In the genomic region with DNA sequence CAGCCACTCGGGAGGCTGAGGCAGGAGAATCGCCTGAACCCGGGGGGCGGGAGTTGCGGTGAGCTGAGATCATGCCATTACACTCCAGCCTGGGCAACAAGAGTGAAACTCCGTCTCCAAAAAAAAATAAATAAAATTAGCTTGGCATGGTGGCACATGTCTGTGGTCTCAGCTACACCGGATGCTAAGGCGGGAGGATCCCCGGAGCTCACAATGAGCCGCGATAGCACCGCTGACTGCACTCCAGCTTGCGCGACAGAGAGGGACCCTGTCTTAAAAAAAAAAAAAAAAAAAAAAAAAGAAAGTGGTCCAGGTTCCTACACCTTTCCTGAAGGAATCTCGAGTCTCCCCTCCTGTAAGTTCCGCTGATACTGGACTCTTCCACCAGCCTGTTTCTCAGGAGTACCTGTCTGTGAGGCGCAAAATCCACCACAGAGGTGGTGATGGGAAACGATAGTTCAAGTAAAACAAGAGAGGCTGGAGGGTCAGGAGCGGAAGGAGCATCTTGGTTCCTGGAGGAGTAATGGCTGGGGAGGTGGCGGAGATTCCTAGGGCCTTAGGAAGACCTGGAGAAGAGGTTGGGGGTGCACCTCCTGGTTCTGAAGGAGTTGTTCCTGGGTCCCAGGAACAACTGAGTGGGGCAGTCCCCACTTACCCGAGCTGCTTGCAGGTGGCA, we compare ENCODE assay signal across 9 cellular contexts. TPM values are rescaled to one million over a fixed set of nuclear protein-coding genes. Genes with fewer than 3 reads are reported as not detected.
DNase-seq lines count a peak whose midpoint lies in the region; ATAC-seq, FAIRE-seq and TF ChIP-seq lines count a peak whose summit lies in the region.
"Had no signal": no experiment of that assay in that cellular context is flagged by ENCODE, and none has a peak within 500 bp of the region (broad histone marks: within the 10 kb centered on the region; RNA-seq: fewer than 3 reads in every experiment).

No MANE protein-coding gene starts in this region.

- intact Hi-C loops in mammary epithelial cell (cut with micrococcal nuclease): loop anchor here (1.0 to 5.0 kb wide), 2 partner anchors 38 to 105 kb away; partner anchors contain the start of gene CA11

- TSS peak; percentile 80 for BruUV-seq in mammary epithelial cell (replicated peaks; lab: Mats Ljungman, UMichigan)

- dilution Hi-C loops in mammary epithelial cell (cut with HindIII; ENCODE audit: low sequenced_read_pairs): no loop called here

- no peak for TF ChIP-seq EP300 in A549 (IDR thresholded peaks at IDR 0.05)

- peak overlapping the region; percentile 47 for H3K4me3 ChIP-seq in A549
- peak overlapping the region; percentile 68 to 85 (median 81) for H3K4me3 ChIP-seq in mammary epithelial cell (replicated peaks in 1 of 3; ENCODE audit: insufficient read depth in 1 of 3, low read depth in 2 of 3, low read length in 3 of 3)
- peak overlapping the region; percentile 39 for H3K4me3 ChIP-seq in mesodermal cell (ENCODE audit: extremely low read depth, insufficient read depth, low read length, poor library complexity, severe bottlenecking)

- H3K4me1 Mint-ChIP-seq in HFFc6 (ENCODE audit: low read depth): 0 out of 2 replicates have a peak, but pooled peaks cover 5% of the 10 kb centered on the region

- peaks cover 36% of the 10 kb centered on the region for H3K4me1 ChIP-seq in A549
- H3K4me1 ChIP-seq in mammary epithelial cell (ENCODE audit: insufficient read depth, low read length): peaks cover 4% of the 10 kb centered on the region
- no peaks in the 10 kb centered on the region for H3K4me1 ChIP-seq in mesodermal cell (ENCODE audit: control insufficient read depth, insufficient read depth, low read length, poor library complexity, severe bottlenecking)

- peak overlapping the region; percentile 95 for H3K4me2 ChIP-seq in A549
- peak overlapping the region; percentile 87 for H3K4me2 ChIP-seq in mammary epithelial cell (ENCODE audit: insufficient read depth, low read depth, low read length)

- H3K9ac ChIP-seq in mammary epithelial cell (ENCODE audit: insufficient read depth, low read length): peak overlapping the region; percentile 69

- H3K79me2 ChIP-seq in mammary epithelial cell (ENCODE audit: insufficient read depth, low read length): peaks cover 43% of the 10 kb centered on the region

- H3K27ac Mint-ChIP-seq in HFFc6: no peak overlapping the region

- no peak for TF ChIP-seq RAD21 in A549 (conservative IDR thresholded peaks at IDR 0.05 in 1 of 2, IDR thresholded peaks at IDR 0.05 in 1 of 2)

- H3K9me3 ChIP-seq in A549 (no peaks in the 10 kb centered on the region), mammary epithelial cell (replicated peaks; ENCODE audit: insufficient read depth, low read length) (no peaks in the 10 kb centered on the region), mesodermal cell (ENCODE audit: control insufficient read depth, low read length) (no peaks in the 10 kb centered on the region)

- peak overlapping the region; percentile 76 for H2AFZ ChIP-seq in mammary epithelial cell (ENCODE audit: low read depth, low read length)

- peak overlapping the region; percentile 77 for H3K4me3 Mint-ChIP-seq in HFFc6

- in situ Hi-C loops in mammary epithelial cell (cut with MboI; ENCODE audit: low sequenced_read_pairs in 2 of 2): no loop called here

- no peak for TF ChIP-seq POLR2A in A549 (IDR thresholded peaks at IDR 0.05; ENCODE audit: low read length)

- H3K27ac ChIP-seq in A549 (peak overlapping the region; percentile 57 to 75; a peak in 5 of 6 replicates), mammary epithelial cell (ENCODE audit: insufficient read depth, low read depth, low read length) (peak overlapping the region; percentile 51), mesodermal cell (ENCODE audit: low read depth, low read length, severe bottlenecking) (no peak overlapping the region)

- FAIRE-seq in A549 (lab: Jason Lieb, UNC): no peak

- no peak for DNase-seq in A549 (ENCODE audit: low read depth in 1 of 2, low spot score in 1 of 2)
- no peak for DNase-seq in HFFc6
- DNase-seq in mammary epithelial cell: peak; percentile 31
- DNase-seq in DMS114 treated with DMSO at 0.1 percent for 48 hours (lab: John Stamatoyannopoulos, UW; ENCODE audit: unreplicated experiment): no peak
- DNase-seq in stimulated activated CD4-positive, alpha-beta T cell treated with anti-CD3 and anti-CD28 coated beads, Interleukin-2, amount 100 ng/mL, for 48 hours: no peak
- DNase-seq: Karpas-422 had no signal

- TF ChIP-seq CTCF in A549 (IDR thresholded peaks at IDR 0.05): no peak
- TF ChIP-seq CTCF in HFFc6 (IDR thresholded peaks at IDR 0.05): no peak
- no peak for TF ChIP-seq CTCF in mammary epithelial cell (conservative IDR thresholded peaks at IDR 0.05 in 1 of 2, IDR thresholded peaks at IDR 0.05 in 1 of 2; ENCODE audit: extremely low read depth in 1 of 2, insufficient read depth in 1 of 2, low read depth in 1 of 2, low read length in 2 of 2)

- no peaks in the 10 kb centered on the region for H3K27me3 ChIP-seq in mammary epithelial cell (ENCODE audit: insufficient read depth, low read length)

- 0 out of 6 replicates have a peak, but pooled peaks of 1 of the 2 experiments have one; percentile 3 for ATAC-seq in A549
- ATAC-seq in GM18517 (IDR thresholded peaks at IDR 0.05; ENCODE audit: unreplicated experiment): no peak
- ATAC-seq in HG03460 (IDR thresholded peaks at IDR 0.05; ENCODE audit: unreplicated experiment): no peak

- no peaks in the 10 kb centered on the region for H3K9me3 Mint-ChIP-seq in HFFc6

- peaks cover 3% of the 10 kb centered on the region for H3K36me3 ChIP-seq in mammary epithelial cell (ENCODE audit: insufficient read depth, low read length)
- H3K36me3 ChIP-seq in mesodermal cell (ENCODE audit: control insufficient read depth, insufficient read depth, low read length): no peaks in the 10 kb centered on the region

- H3K36me3 Mint-ChIP-seq in HFFc6 (ENCODE audit: low read depth): no peaks in the 10 kb centered on the region

- peaks cover 27% of the 10 kb centered on the region for H3K27me3 Mint-ChIP-seq in HFFc6 (ENCODE audit: insufficient read depth)

- no peaks in the 10 kb centered on the region for H4K20me1 ChIP-seq in mammary epithelial cell (ENCODE audit: insufficient read depth, low read length)

- POLR2A ChIA-PET in A549 (lab: Yijun Ruan, JAX): no interaction called here

- WGBS in A549 (ENCODE audit: missing lambda C conversion rate): 92% methylated on average over 21 of the region's 21 CpGs
- WGBS in mammary epithelial cell (ENCODE audit: low coverage, missing lambda C conversion rate): 2% methylated on average over 16 of the region's 21 CpGs
- 56 to 64% methylated on average over 16 to 18 of the region's 21 CpGs for WGBS in mesodermal cell (ENCODE audit: insufficient coverage in 2 of 2), 2 experiments

- CTCF ChIA-PET in A549 (lab: Yijun Ruan, JAX): interaction anchor here (1.2 to 1.8 kb wide), 5 partner anchors 22 to 248 kb away, joined by 3 to 6 read pairs (median 4); partner anchors contain the start of genes CA11 and HSD17B14
- CTCF ChIA-PET in mammary epithelial cell (lab: Charles Lee; ENCODE audit: low non-redundant PET): no interaction called here

RNA-seq across cellular contexts. Expression of gene FUT1, which starts 0.5 kb away (rescaled TPM):
- polyA plus RNA-seq in A549 (2011; rRNA removed): 1.4 and 1.5 TPM in 2 replicates
- 0.17 and 0.21 TPM in 2 replicates for polyA plus RNA-seq in A549 (2012; cell fraction: cytosol; rRNA removed)
- polyA plus RNA-seq in A549 (2012; cell fraction: nucleus; rRNA removed): 0.20 and 0.55 TPM in 2 replicates
- 0.05 to 0.13 TPM (median 0.09 TPM) in 3 replicates for polyA plus RNA-seq in A549 (2017; fragmentation: RNase III; extraction: RNeasy Plus Mini Kit Qiagen cat#74134 plus additional on column Dnase treatment)
- 1.0 and 1.1 TPM in 2 replicates for polyA minus RNA-seq in A549 (2011; rRNA and poly(A)+ RNA removed)
- total RNA-seq in HFFc6 (2021; fragmentation: NEBNext Ultra II Directional; extraction: Animal tissue kit (Norgen Biotek cat#: 25700)): under 1 TPM in 3 of 6 experiments, not detected in 3; 0.05 to 0.06 (median 0.05) TPM
- total RNA-seq in mammary epithelial cell: 10 to 100 TPM; 13.9 to 15.2 TPM
- polyA plus RNA-seq in mammary epithelial cell: 6.4 TPM
- polyA minus RNA-seq in mammary epithelial cell: 9.0 TPM
- polyA plus RNA-seq in mesodermal cell (2013, experiment 1 of 2): 1.6 TPM
- polyA plus RNA-seq in mesodermal cell (2013, experiment 2 of 2): 1.2 TPM

RNA-seq across cellular contexts. Expression of gene FGF21, which starts 3.4 kb away (rescaled TPM):
- polyA plus RNA-seq in A549 (2011; rRNA removed): 0.06 TPM in 1 of 2 replicates, not detected in the other
- not detected in 2 replicates for polyA plus RNA-seq in A549 (2012; cell fraction: cytosol; rRNA removed)
- polyA plus RNA-seq in A549 (2012; cell fraction: nucleus; rRNA removed): 0.16 TPM in 1 of 2 replicates, not detected in the other
- not detected in 3 replicates for polyA plus RNA-seq in A549 (2017; fragmentation: RNase III; extraction: RNeasy Plus Mini Kit Qiagen cat#74134 plus additional on column Dnase treatment)
- not detected in 2 replicates for polyA minus RNA-seq in A549 (2011; rRNA and poly(A)+ RNA removed)
- not detected for total RNA-seq in HFFc6 (2021; fragmentation: NEBNext Ultra II Directional; extraction: Animal tissue kit (Norgen Biotek cat#: 25700))
- not detected for total RNA-seq in mammary epithelial cell
- not detected for polyA plus RNA-seq in mammary epithelial cell
- not detected for polyA minus RNA-seq in mammary epithelial cell
- not detected for polyA plus RNA-seq in mesodermal cell (2013, experiment 1 of 2)
- 0.35 TPM for polyA plus RNA-seq in mesodermal cell (2013, experiment 2 of 2)

RNA-seq across cellular contexts. Expression of gene IZUMO1, which starts 5.3 kb away (rescaled TPM):
- polyA plus RNA-seq in A549 (2011; rRNA removed) (not detected in 2 replicates), A549 (2017; fragmentation: RNase III; extraction: RNeasy Plus Mini Kit Qiagen cat#74134 plus additional on column Dnase treatment) (not detected in 3 replicates), mammary epithelial cell (0.12 TPM)
- polyA plus RNA-seq in A549 (2012; cell fraction: cytosol; rRNA removed): not detected in 2 replicates
- 0.04 TPM in 1 of 2 replicates, not detected in the other for polyA plus RNA-seq in A549 (2012; cell fraction: nucleus; rRNA removed)
- polyA minus RNA-seq in A549 (2011; rRNA and poly(A)+ RNA removed): not detected in 2 replicates
- total RNA-seq in HFFc6 (2021; fragmentation: NEBNext Ultra II Directional; extraction: Animal tissue kit (Norgen Biotek cat#: 25700)): not detected
- 1 to 10 TPM in 1 of 2 donors, under 1 TPM in 1; 0.50 to 7.8 TPM for total RNA-seq in mammary epithelial cell
- polyA minus RNA-seq in mammary epithelial cell: not detected
- 0.55 TPM for polyA plus RNA-seq in mesodermal cell (2013, experiment 1 of 2)
- 0.20 TPM for polyA plus RNA-seq in mesodermal cell (2013, experiment 2 of 2)

RNA-seq across cellular contexts. Expression of gene RASIP1, which starts 11.6 kb away (rescaled TPM):
- polyA plus RNA-seq in A549 (2011; rRNA removed) (0.33 and 0.40 TPM in 2 replicates), A549 (2017; fragmentation: RNase III; extraction: RNeasy Plus Mini Kit Qiagen cat#74134 plus additional on column Dnase treatment) (0.36 to 0.62 TPM (median 0.45 TPM) in 3 replicates), mammary epithelial cell (5.0 TPM)
- 0.36 and 0.47 TPM in 2 replicates for polyA plus RNA-seq in A549 (2012; cell fraction: cytosol; rRNA removed)
- 0.69 and 0.83 TPM in 2 replicates for polyA plus RNA-seq in A549 (2012; cell fraction: nucleus; rRNA removed)
- polyA minus RNA-seq in A549 (2011; rRNA and poly(A)+ RNA removed): 0.10 and 0.45 TPM in 2 replicates
- total RNA-seq in HFFc6 (2021; fragmentation: NEBNext Ultra II Directional; extraction: Animal tissue kit (Norgen Biotek cat#: 25700)): under 1 TPM in 1 of 6 experiments, not detected in 5; 0.07 TPM
- 1 to 10 TPM; 2.8 to 3.0 TPM for total RNA-seq in mammary epithelial cell
- polyA minus RNA-seq in mammary epithelial cell: 0.57 TPM
- polyA plus RNA-seq in mesodermal cell (2013, experiment 1 of 2): 32.1 TPM
- polyA plus RNA-seq in mesodermal cell (2013, experiment 2 of 2): 17.9 TPM

RNA-seq across cellular contexts. Expression of gene MAMSTR, which starts 32.4 kb away (rescaled TPM):
- polyA plus RNA-seq in A549 (2011; rRNA removed) (0.45 and 0.52 TPM in 2 replicates), A549 (2017; fragmentation: RNase III; extraction: RNeasy Plus Mini Kit Qiagen cat#74134 plus additional on column Dnase treatment) (0.33 to 0.44 TPM (median 0.40 TPM) in 3 replicates), mammary epithelial cell (0.32 TPM)
- polyA plus RNA-seq in A549 (2012; cell fraction: cytosol; rRNA removed): 0.81 and 0.87 TPM in 2 replicates
- 0.85 and 0.95 TPM in 2 replicates for polyA plus RNA-seq in A549 (2012; cell fraction: nucleus; rRNA removed)
- polyA minus RNA-seq in A549 (2011; rRNA and poly(A)+ RNA removed): 0.92 and 1.0 TPM in 2 replicates
- total RNA-seq in HFFc6 (2021; fragmentation: NEBNext Ultra II Directional; extraction: Animal tissue kit (Norgen Biotek cat#: 25700)): 1 to 10 TPM; 2.7 to 4.5 (median 3.0) TPM
- 1 to 10 TPM in 1 of 2 donors, under 1 TPM in 1; 0.50 to 1.2 TPM for total RNA-seq in mammary epithelial cell
- polyA minus RNA-seq in mammary epithelial cell: not detected
- polyA plus RNA-seq in mesodermal cell (2013, experiment 1 of 2): 0.70 TPM
- polyA plus RNA-seq in mesodermal cell (2013, experiment 2 of 2): 1.1 TPM

Comparison
In these comparisons a context has a peak if more than half of its experiments do, and no peak if none do; other contexts are left out.
1. RNA of gene FUT1, which starts 0.5 kb away (total RNA-seq): 13.9 to 15.2 TPM in mammary epithelial cell; 0.05 to 0.06 TPM in HFFc6; every median in the first group is over 10 times any median in the second.
2. Peak in every context shown above with its lines, with median percentiles within 50 percentile points of each other: H3K4me3 ChIP-seq.